In the genomic region with DNA sequence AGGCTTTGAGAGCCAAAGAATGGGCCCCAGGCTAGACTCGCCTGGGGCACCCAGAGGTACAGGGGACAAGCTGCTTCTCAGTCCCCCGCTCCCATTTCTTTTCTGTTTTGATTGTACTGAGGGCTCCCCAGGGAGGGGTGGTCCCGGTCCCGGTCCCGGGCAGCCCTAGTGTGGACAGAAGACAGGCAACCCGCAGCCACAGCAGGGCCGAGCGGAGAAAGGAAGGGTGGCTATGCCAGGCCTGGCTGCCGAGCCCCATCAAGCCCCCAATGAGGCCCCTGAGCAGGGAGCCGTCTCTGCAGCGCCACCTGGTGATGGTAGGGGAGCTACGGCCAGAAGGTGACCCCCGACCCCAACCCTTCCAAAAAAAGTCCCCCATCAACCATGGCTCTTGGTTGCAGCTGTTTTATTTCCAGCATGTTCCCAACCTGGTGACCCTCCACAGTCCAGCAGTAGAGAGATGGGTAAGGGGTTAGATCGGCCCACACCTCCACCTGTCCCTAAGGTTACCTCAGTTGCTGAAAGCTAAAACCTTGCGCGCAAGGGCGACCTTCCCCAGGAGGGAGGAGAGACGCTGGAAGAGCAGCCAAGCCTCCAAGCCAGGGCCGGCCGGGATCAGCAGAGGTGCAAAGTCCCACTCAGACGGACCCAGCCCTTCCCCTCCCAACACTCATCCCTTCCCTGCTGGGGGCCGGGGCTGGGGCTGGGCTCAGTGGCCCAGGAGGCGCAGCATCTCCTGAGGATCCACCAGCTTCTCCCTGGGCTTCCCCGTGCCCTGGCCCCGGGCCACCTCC, we compare ENCODE assay signal across 8 cellular contexts. TPM values are rescaled to one million over a fixed set of nuclear protein-coding genes. Genes with fewer than 3 reads are reported as not detected.
DNase-seq lines count a peak whose midpoint lies in the region; ATAC-seq and TF ChIP-seq lines count a peak whose summit lies in the region.

No MANE protein-coding gene starts in this region.

- ATAC-seq in left lung (peak; percentile 75), HG03571 (IDR thresholded peaks at IDR 0.05; ENCODE audit: unreplicated experiment) (no peak)

- no peak overlapping the region for H3K4me3 ChIP-seq in left lung

- intact Hi-C loops in left lung (cut with DNase I): loop anchor here in 1 of 2 donors (2.0 to 5.0 kb wide), 2 partner anchors 70 to 118 kb away; no protein-coding TSS in a partner anchor

- DNase-seq in EH (ENCODE audit: low read depth) (peak; percentile 54), caudate nucleus (lab: John Stamatoyannopoulos, UW) (peak in 49 of 61 donors; percentile 13 to 87 (median 45)), left lung (peak; percentile 66 to 87), NCI-H187 treated with DMSO at 0.1 percent for 48 hours (lab: John Stamatoyannopoulos, UW) (no peak)
- peak; percentile 34 to 48 (median 44) for DNase-seq in activated CD4-positive, CD25-positive, alpha-beta regulatory T cell (lab: John Stamatoyannopoulos, UW)
- DNase-seq in stimulated activated CD4-positive, alpha-beta T cell treated with anti-CD3 and anti-CD28 coated beads, TNF-alpha, amount 100 ng/mL, for 24 hours (ENCODE audit: low read depth in 3 of 3): peak; percentile 52 to 74 (median 56)

- H3K27ac ChIP-seq in caudate nucleus (ENCODE audit: low read depth, low read length) (peak overlapping the region; percentile 33), left lung (no peak overlapping the region)

- H3K27me3 ChIP-seq in left lung: peaks cover 35 to 59% of the 10 kb centered on the region in 2 donors

- no peaks in the 10 kb centered on the region for H3K9me3 ChIP-seq in left lung

- TF ChIP-seq CTCF in LNCAP (IDR thresholded peaks at IDR 0.05): peak; percentile 77
- peak; percentile 53 to 64 for TF ChIP-seq CTCF in left lung (IDR thresholded peaks at IDR 0.05)

- no peaks in the 10 kb centered on the region for H3K36me3 ChIP-seq in left lung

- H3K4me1 ChIP-seq in left lung: peaks cover 15 to 31% of the 10 kb centered on the region in 2 donors

RNA-seq across cellular contexts. Expression of a gene that starts 2.6 kb away (rescaled TPM):
- under 1 TPM in 1 of 2 donors, not detected in 1; 0.26 TPM for total RNA-seq in left lung

RNA-seq across cellular contexts. Expression of a gene that starts 10.5 kb away (rescaled TPM):
- 10 to 100 TPM in 1 of 2 donors, 1 to 10 TPM in 1; 7.7 to 17.2 TPM for total RNA-seq in left lung

RNA-seq across cellular contexts. Expression of a gene that starts 31.1 kb away (rescaled TPM):
- not detected for total RNA-seq in left lung
